Comparison of ENCODE assay signal across 8 cellular contexts in the genomic region with DNA sequence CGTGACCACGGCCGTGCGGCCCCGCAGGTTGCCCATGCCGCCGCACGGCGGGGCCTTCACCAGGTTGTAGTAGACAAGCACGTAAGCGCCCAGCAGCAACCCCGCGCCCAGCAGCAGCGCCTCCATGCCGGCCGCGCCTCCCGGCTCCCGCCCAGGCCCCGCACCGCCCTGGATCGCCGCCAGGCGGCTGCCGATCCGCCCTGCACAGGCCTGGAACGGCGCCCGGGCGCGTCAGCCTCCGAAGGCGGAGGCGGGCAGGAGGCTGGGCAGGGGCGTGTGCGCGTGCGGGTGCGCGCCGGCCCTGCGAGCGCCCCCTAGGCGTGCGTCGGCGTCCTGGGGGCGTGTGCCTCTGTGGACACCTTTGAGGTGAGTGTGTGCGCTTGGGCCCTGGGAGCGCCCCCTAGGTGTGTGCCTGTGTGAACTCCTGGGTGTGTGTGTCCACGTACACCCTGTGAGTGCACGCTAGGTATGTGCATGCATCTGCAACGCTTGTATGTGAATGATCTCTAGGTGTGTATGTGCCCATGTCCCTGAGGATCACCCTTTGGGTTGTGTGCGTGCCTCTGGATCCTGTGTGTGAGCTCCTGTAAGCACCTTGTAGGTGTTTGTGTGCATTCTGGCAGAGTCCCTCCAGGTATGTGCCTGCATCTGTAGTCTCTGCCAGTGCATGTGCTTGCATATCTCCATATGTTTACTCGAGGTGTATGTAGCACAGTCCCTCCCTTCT. TPM values are rescaled to one million over a fixed set of nuclear protein-coding genes. Genes with fewer than 3 reads are reported as not detected.
DNase-seq lines count a peak whose midpoint lies in the region; ATAC-seq and TF ChIP-seq lines count a peak whose summit lies in the region.

Gene DHRS13 (minus strand): TSS at position 261 of the 727 bp plus-strand sequence. CDS start 135 bp downstream, at position 126.

- H3K4me3 Mint-ChIP-seq in activated naive CD4-positive, alpha-beta T cell treated with anti-CD3 and anti-CD28 coated beads, Interleukin-2, amount 50 U/mL, for 24 hours = peak within 1 kb of the TSS; percentile 83

- H3K27ac ChIP-seq in thoracic aorta = peak within 1 kb of the TSS; percentile 57 to 77

- H3K9me3 Mint-ChIP-seq in activated naive CD4-positive, alpha-beta T cell treated with anti-CD3 and anti-CD28 coated beads, Interleukin-2, amount 50 U/mL, for 24 hours = no peaks in the 10 kb centered on the region

- H3K36me3 ChIP-seq in thoracic aorta = peaks cover 19% of the 10 kb centered on the region

- no peaks in the 10 kb centered on the region for H3K27me3 ChIP-seq in thoracic aorta (replicated peaks; ENCODE audit: insufficient read depth)

- H3K4me3 ChIP-seq in GM08714 (ENCODE audit: low read length) (peak within 1 kb of the TSS; percentile 70), NB4 (ENCODE audit: low read depth, low read length) (peak within 1 kb of the TSS; percentile 61), thoracic aorta (peak within 1 kb of the TSS; percentile 90)

- H3K27me3 Mint-ChIP-seq in activated naive CD4-positive, alpha-beta T cell treated with anti-CD3 and anti-CD28 coated beads, Interleukin-2, amount 50 U/mL, for 24 hours = no peaks in the 10 kb centered on the region

- no peaks in the 10 kb centered on the region for H3K9me3 ChIP-seq in thoracic aorta

- H3K27ac Mint-ChIP-seq in activated naive CD4-positive, alpha-beta T cell treated with anti-CD3 and anti-CD28 coated beads, Interleukin-2, amount 50 U/mL, for 24 hours = peak within 1 kb of the TSS; percentile 87

- peak; percentile 39 for TF ChIP-seq POLR2A in NB4 (IDR thresholded peaks at IDR 0.05; ENCODE audit: extremely low read depth, insufficient read length)

- H3K4me1 ChIP-seq in thoracic aorta (ENCODE audit: control insufficient read depth in 1 of 2, low read depth in 2 of 2) = peaks cover 9 to 28% of the 10 kb centered on the region in 2 donors

- TF ChIP-seq CTCF in NB4 (IDR thresholded peaks at IDR 0.05; ENCODE audit: low read depth, low read length) (peak; percentile 93), omental fat pad (IDR thresholded peaks at IDR 0.05) (peak in 2 of 3 donors; percentile 69 to 88), thoracic aorta (IDR thresholded peaks at IDR 0.05) (peak; percentile 78)

- peaks cover 10% of the 10 kb centered on the region for H3K36me3 Mint-ChIP-seq in activated naive CD4-positive, alpha-beta T cell treated with anti-CD3 and anti-CD28 coated beads, Interleukin-2, amount 50 U/mL, for 24 hours

- peak; percentile 88 for ATAC-seq in HG02571 (IDR thresholded peaks at IDR 0.05; ENCODE audit: unreplicated experiment)
- ATAC-seq in SK-N-SH treated with all-trans-retinoic acid at 6 μM for 48 hours = peak; percentile 95
- ATAC-seq in omental fat pad (ENCODE audit: low FRiP score) = peak; percentile 92
- peak; percentile 51 for ATAC-seq in thoracic aorta (ENCODE audit: insufficient number of reproducible peaks, low FRiP score, low read depth)

- peaks cover 39% of the 10 kb centered on the region for H3K4me1 Mint-ChIP-seq in activated naive CD4-positive, alpha-beta T cell treated with anti-CD3 and anti-CD28 coated beads, Interleukin-2, amount 50 U/mL, for 24 hours

- DNase-seq in NB4 (ENCODE audit: low read depth) (peak; percentile 97), globus pallidus (ENCODE audit: low spot score) (peak; percentile 73), omental fat pad (ENCODE audit: low spot score) (peak; percentile 71), thoracic aorta (ENCODE audit: low spot score) (peak; percentile 44)

TF ChIP-seq in SK-N-SH treated with all-trans-retinoic acid at 6 μM for 48 hours, 23 proteins besides CTCF, POLR2A, EP300 and RAD21:
- TF ChIP-seq ZNF70 (CRISPR knock-in tag; IDR thresholded peaks at IDR 0.05) = no peak
- TF ChIP-seq ZNF565 (CRISPR knock-in tag; conservative IDR thresholded peaks at IDR 0.05; ENCODE audit: low read depth) = no peak
- TF ChIP-seq ZFP3 (CRISPR knock-in tag; IDR thresholded peaks at IDR 0.05) = peak; percentile 40; the same call in 1 of the 2 replicates

RNA-seq across cellular contexts. Expression of gene DHRS13, which starts in this region (rescaled TPM):
- total RNA-seq in omental fat pad (10 to 100 TPM in 1 of 4 donors, 1 to 10 TPM in 3; 5.0 to 11.3 (median 6.3) TPM), thoracic aorta (10 to 100 TPM in 1 of 2 donors, 1 to 10 TPM in 1; 3.7 to 12.2 TPM)

Comparison
In these comparisons a context has a peak if more than half of its experiments do, and no peak if none do; other contexts are left out.
1. Peak in every context shown above with its lines: DNase-seq, ATAC-seq, H3K4me3 ChIP-seq and H3K27ac ChIP-seq.
2. DNase-seq: peak in every context shown above with its lines; median percentile 97 in NB4; 73 in globus pallidus; 71 in omental fat pad; 44 in thoracic aorta.